Comparison of ENCODE assay signal across 20 cellular contexts in the genomic region with DNA sequence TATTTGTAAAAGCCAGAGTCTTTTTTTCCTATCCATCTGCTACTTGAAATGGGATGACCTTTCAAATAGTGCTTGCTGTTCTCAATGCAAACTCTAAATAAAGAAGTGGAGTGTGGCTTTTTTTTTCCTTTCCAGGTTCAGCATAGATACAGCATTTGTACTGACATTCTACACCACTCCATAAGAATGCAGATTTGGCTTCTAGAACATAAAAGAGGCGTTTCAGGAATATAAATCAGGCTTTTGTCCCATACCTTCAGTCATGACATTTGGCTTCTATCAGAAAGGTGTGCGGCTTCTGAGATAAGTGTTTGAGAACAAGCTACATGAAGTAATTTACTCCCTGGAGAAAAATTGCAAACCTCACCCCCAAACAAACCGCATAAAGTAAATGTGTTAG.
DNase-seq lines count a peak whose midpoint lies in the region; TF ChIP-seq lines count a peak whose summit lies in the region.
"Had no signal": no experiment of that assay in that cellular context is flagged by ENCODE, and none has a peak within 500 bp of the region (broad histone marks: within the 10 kb centered on the region; RNA-seq: fewer than 3 reads in every experiment).

No MANE protein-coding gene starts in this region.

- H3K27ac ChIP-seq in neural progenitor cell (no peak overlapping the region), mesenchymal stem cell (ENCODE audit: low read length, poor library complexity, severe bottlenecking) (no peak overlapping the region)
- H3K27ac ChIP-seq: A549, SK-N-MC had no signal

- in situ Hi-C loops in HAP-1 (cut with MboI; ENCODE audit: low sequenced_read_pairs), result no loop called here

- H3K36me3 Mint-ChIP-seq in neural progenitor cell, result no peaks in the 10 kb centered on the region
- H3K36me3 Mint-ChIP-seq in activated T-helper 2 cell treated with anti-CD3 and anti-CD28 coated beads, Interferon-gamma antibody, Interleukin-2, Interleukin-4, amounts not matched to agents 10 μg/mL and 5 μg/mL and 100 μg/mL, durations not matched to agents 14 hours and 24 hours and 36 hours (ENCODE audit: low read depth), result no peaks in the 10 kb centered on the region

- no peaks in the 10 kb centered on the region for H3F3A ChIP-seq in neural progenitor cell (ENCODE audit: low read depth)

- H3K4me2 ChIP-seq in neural progenitor cell (no peak overlapping the region), mesenchymal stem cell (ENCODE audit: low read length, poor library complexity, severe bottlenecking) (no peak overlapping the region)
- H3K4me2 ChIP-seq: A549 had no signal

- no peaks in the 10 kb centered on the region for H3K36me3 ChIP-seq in HAP-1 (replicated peaks)
- H3K36me3 ChIP-seq in neural progenitor cell, result no peaks in the 10 kb centered on the region
- H3K36me3 ChIP-seq in mesenchymal stem cell (ENCODE audit: control insufficient read depth in 1 of 2, insufficient read depth in 2 of 2, low read depth in 1 of 2, low read length in 2 of 2), result no peaks in the 10 kb centered on the region

- H3K9me3 ChIP-seq in HAP-1 (no peaks in the 10 kb centered on the region), neural progenitor cell (ENCODE audit: low read depth) (no peaks in the 10 kb centered on the region), mesenchymal stem cell (ENCODE audit: control insufficient read depth, low read length) (no peaks in the 10 kb centered on the region)
- H3K9me3 ChIP-seq: A549 had no signal

- H3K18ac ChIP-seq in mesenchymal stem cell (ENCODE audit: low read depth in 1 of 2, low read length in 2 of 2), result no peak overlapping the region

- no peak overlapping the region for H2BK12ac ChIP-seq in mesenchymal stem cell (ENCODE audit: low read length in 2 of 2)

- H2AK5ac ChIP-seq in mesenchymal stem cell (ENCODE audit: low read length, severe bottlenecking), result no peak overlapping the region

- peak; percentile 28 for DNase-seq in NCI-H2227 treated with DMSO at 0.1 percent for 48 hours (lab: John Stamatoyannopoulos, UW)
- no peak for DNase-seq in NCI-H2227 (lab: John Stamatoyannopoulos, UW; ENCODE audit: unreplicated experiment)
- DNase-seq in HAP-1 (ENCODE audit: low spot score in 2 of 2), result peak; percentile 19 to 92
- peak; percentile 67 for DNase-seq in NCI-H2107 treated with DMSO at 0.1 percent for 48 hours (lab: John Stamatoyannopoulos, UW; ENCODE audit: unreplicated experiment)
- no peak for DNase-seq in neural progenitor cell (ENCODE audit: low spot score)
- no peak for DNase-seq in mesenchymal stem cell
- no peak for DNase-seq in activated T-helper 2 cell treated with anti-CD3 and anti-CD28 coated beads, Interferon-gamma antibody, Interleukin-2, Interleukin-4, amounts not matched to agents 10 μg/mL and 5 μg/mL and 100 μg/mL, durations not matched to agents 14 hours and 24 hours and 36 hours (ENCODE audit: low spot score)
- DNase-seq: CD4-positive, alpha-beta T cell; DMS153; EL; GOT3; IMR-90; Karpas-422; NCI-H187 treated with DMSO at 0.1 percent for 48 hours; NCI-H345; NCI-H526; OCI-M1; Right ventricle myocardium superior had no signal

- no peak overlapping the region for H3K9ac ChIP-seq in neural progenitor cell
- H3K9ac ChIP-seq in mesenchymal stem cell (ENCODE audit: low read length), result no peak overlapping the region

- no peak overlapping the region for H2BK15ac ChIP-seq in mesenchymal stem cell (ENCODE audit: low read depth, poor library complexity, severe bottlenecking)

- H2AFZ ChIP-seq in neural progenitor cell (replicated peaks) (peak overlapping the region; percentile 1), mesenchymal stem cell (ENCODE audit: low read depth, low read length) (no peak overlapping the region)

- H4K91ac ChIP-seq in mesenchymal stem cell (ENCODE audit: low read length), result no peak overlapping the region

- H3K4me3 Mint-ChIP-seq in neural progenitor cell, result no peak overlapping the region
- H3K4me3 Mint-ChIP-seq in activated T-helper 2 cell treated with anti-CD3 and anti-CD28 coated beads, Interferon-gamma antibody, Interleukin-2, Interleukin-4, amounts not matched to agents 10 μg/mL and 5 μg/mL and 100 μg/mL, durations not matched to agents 14 hours and 24 hours and 36 hours (ENCODE audit: low read depth), result no peak overlapping the region
- H3K4me3 Mint-ChIP-seq: CD4-positive, alpha-beta T cell had no signal

- H3K9me3 Mint-ChIP-seq in neural progenitor cell, result no peaks in the 10 kb centered on the region
- H3K9me3 Mint-ChIP-seq in activated T-helper 2 cell treated with anti-CD3 and anti-CD28 coated beads, Interferon-gamma antibody, Interleukin-2, Interleukin-4, amounts not matched to agents 10 μg/mL and 5 μg/mL and 100 μg/mL, durations not matched to agents 14 hours and 24 hours and 36 hours, result peaks cover 4% of the 10 kb centered on the region
- H3K9me3 Mint-ChIP-seq: CD4-positive, alpha-beta T cell had no signal

- H4K20me1 ChIP-seq in neural progenitor cell (ENCODE audit: low read depth), result no peaks in the 10 kb centered on the region

- H3K4me3 ChIP-seq in HAP-1 (no peak overlapping the region), neural progenitor cell (no peak overlapping the region), mesenchymal stem cell (ENCODE audit: insufficient read depth in 1 of 2, low read depth in 1 of 2, low read length in 2 of 2) (no peak overlapping the region)
- H3K4me3 ChIP-seq: A549, SK-N-MC had no signal

- WGBS in mesenchymal stem cell, result 50% methylated on average over 1 of the region's 3 CpGs

- no peak for TF ChIP-seq CTCF in neural progenitor cell (IDR thresholded peaks at IDR 0.05)

- no peak overlapping the region for H2BK120ac ChIP-seq in mesenchymal stem cell (ENCODE audit: low read depth, low read length)

- H3K27me3 ChIP-seq in HAP-1 (ENCODE audit: low read depth) (no peaks in the 10 kb centered on the region), neural progenitor cell (no peaks in the 10 kb centered on the region), mesenchymal stem cell (ENCODE audit: control insufficient read depth in 1 of 2, insufficient read depth in 1 of 2, low read length in 2 of 2) (no peaks in the 10 kb centered on the region)

- no peak overlapping the region for H2BK5ac ChIP-seq in mesenchymal stem cell (ENCODE audit: low read depth, low read length, poor library complexity, severe bottlenecking)

- intact Hi-C loops in activated T-helper 2 cell treated with anti-CD3 and anti-CD28 coated beads, Interferon-gamma antibody, Interleukin-2, Interleukin-4, amounts not matched to agents 10 μg/mL and 5 μg/mL and 100 μg/mL, durations not matched to agents 14 hours and 24 hours and 36 hours (cut with micrococcal nuclease), result no loop called here

- peaks cover 9% of the 10 kb centered on the region for H3K4me1 Mint-ChIP-seq in neural progenitor cell
- H3K4me1 Mint-ChIP-seq in activated T-helper 2 cell treated with anti-CD3 and anti-CD28 coated beads, Interferon-gamma antibody, Interleukin-2, Interleukin-4, amounts not matched to agents 10 μg/mL and 5 μg/mL and 100 μg/mL, durations not matched to agents 14 hours and 24 hours and 36 hours (ENCODE audit: low read depth), result no peaks in the 10 kb centered on the region

- peaks cover 2% of the 10 kb centered on the region for H3K27me3 Mint-ChIP-seq in neural progenitor cell (ENCODE audit: insufficient read depth, low read depth)
- H3K27me3 Mint-ChIP-seq in activated T-helper 2 cell treated with anti-CD3 and anti-CD28 coated beads, Interferon-gamma antibody, Interleukin-2, Interleukin-4, amounts not matched to agents 10 μg/mL and 5 μg/mL and 100 μg/mL, durations not matched to agents 14 hours and 24 hours and 36 hours (ENCODE audit: low read depth), result peaks cover 3% of the 10 kb centered on the region
- H3K27me3 Mint-ChIP-seq: CD4-positive, alpha-beta T cell had no signal

- H3K4me1 ChIP-seq in HAP-1 (peaks cover 22% of the 10 kb centered on the region), neural progenitor cell (peaks cover 13% of the 10 kb centered on the region), mesenchymal stem cell (ENCODE audit: control insufficient read depth, insufficient read depth, low read depth, low read length) (no peaks in the 10 kb centered on the region)
- H3K4me1 ChIP-seq: A549 had no signal

- no peaks in the 10 kb centered on the region for H3K79me2 ChIP-seq in neural progenitor cell (ENCODE audit: low read depth)

- no peak overlapping the region for H4K8ac ChIP-seq in mesenchymal stem cell (ENCODE audit: low read length)

- H3K27ac Mint-ChIP-seq in neural progenitor cell, result no peak overlapping the region
- no peak overlapping the region for H3K27ac Mint-ChIP-seq in activated T-helper 2 cell treated with anti-CD3 and anti-CD28 coated beads, Interferon-gamma antibody, Interleukin-2, Interleukin-4, amounts not matched to agents 10 μg/mL and 5 μg/mL and 100 μg/mL, durations not matched to agents 14 hours and 24 hours and 36 hours
- H3K27ac Mint-ChIP-seq: CD4-positive, alpha-beta T cell had no signal

- no peak overlapping the region for H3K14ac ChIP-seq in mesenchymal stem cell (ENCODE audit: low read length in 2 of 2)

- H3K23ac ChIP-seq in mesenchymal stem cell (ENCODE audit: low read length in 2 of 2), result no peak overlapping the region

- H3K4ac ChIP-seq in mesenchymal stem cell (ENCODE audit: low read depth in 1 of 2, low read length in 2 of 2), result no peak overlapping the region

- H3K79me1 ChIP-seq in mesenchymal stem cell (replicated peaks; ENCODE audit: low read length, poor library complexity, severe bottlenecking), result no peaks in the 10 kb centered on the region

Comparison
In these comparisons a context has a peak if more than half of its experiments do, and no peak if none do; other contexts are left out.
1. DNase-seq: peak in NCI-H2227 treated with DMSO at 0.1 percent for 48 hours (single experiment), HAP-1 (2 of 2) and NCI-H2107 treated with DMSO at 0.1 percent for 48 hours (single experiment); none in NCI-H2227 (single experiment), neural progenitor cell (single experiment), mesenchymal stem cell (single experiment) and activated T-helper 2 cell treated with anti-CD3 and anti-CD28 coated beads, Interferon-gamma antibody, Interleukin-2, Interleukin-4, amounts not matched to agents 10 μg/mL and 5 μg/mL and 100 μg/mL, durations not matched to agents 14 hours and 24 hours and 36 hours (single experiment).